In genomic region chr12:19440019-19440858, GRCh38 we compare ENCODE assay signal across 1 cellular context.
TF ChIP-seq lines count a peak whose summit lies in the region.

No MANE protein-coding gene starts in this region.

TF ChIP-seq in HepG2, 621 proteins besides CTCF, POLR2A, EP300 and RAD21 (continued from another document and continues in another):
- TF ChIP-seq, protein P1, sequence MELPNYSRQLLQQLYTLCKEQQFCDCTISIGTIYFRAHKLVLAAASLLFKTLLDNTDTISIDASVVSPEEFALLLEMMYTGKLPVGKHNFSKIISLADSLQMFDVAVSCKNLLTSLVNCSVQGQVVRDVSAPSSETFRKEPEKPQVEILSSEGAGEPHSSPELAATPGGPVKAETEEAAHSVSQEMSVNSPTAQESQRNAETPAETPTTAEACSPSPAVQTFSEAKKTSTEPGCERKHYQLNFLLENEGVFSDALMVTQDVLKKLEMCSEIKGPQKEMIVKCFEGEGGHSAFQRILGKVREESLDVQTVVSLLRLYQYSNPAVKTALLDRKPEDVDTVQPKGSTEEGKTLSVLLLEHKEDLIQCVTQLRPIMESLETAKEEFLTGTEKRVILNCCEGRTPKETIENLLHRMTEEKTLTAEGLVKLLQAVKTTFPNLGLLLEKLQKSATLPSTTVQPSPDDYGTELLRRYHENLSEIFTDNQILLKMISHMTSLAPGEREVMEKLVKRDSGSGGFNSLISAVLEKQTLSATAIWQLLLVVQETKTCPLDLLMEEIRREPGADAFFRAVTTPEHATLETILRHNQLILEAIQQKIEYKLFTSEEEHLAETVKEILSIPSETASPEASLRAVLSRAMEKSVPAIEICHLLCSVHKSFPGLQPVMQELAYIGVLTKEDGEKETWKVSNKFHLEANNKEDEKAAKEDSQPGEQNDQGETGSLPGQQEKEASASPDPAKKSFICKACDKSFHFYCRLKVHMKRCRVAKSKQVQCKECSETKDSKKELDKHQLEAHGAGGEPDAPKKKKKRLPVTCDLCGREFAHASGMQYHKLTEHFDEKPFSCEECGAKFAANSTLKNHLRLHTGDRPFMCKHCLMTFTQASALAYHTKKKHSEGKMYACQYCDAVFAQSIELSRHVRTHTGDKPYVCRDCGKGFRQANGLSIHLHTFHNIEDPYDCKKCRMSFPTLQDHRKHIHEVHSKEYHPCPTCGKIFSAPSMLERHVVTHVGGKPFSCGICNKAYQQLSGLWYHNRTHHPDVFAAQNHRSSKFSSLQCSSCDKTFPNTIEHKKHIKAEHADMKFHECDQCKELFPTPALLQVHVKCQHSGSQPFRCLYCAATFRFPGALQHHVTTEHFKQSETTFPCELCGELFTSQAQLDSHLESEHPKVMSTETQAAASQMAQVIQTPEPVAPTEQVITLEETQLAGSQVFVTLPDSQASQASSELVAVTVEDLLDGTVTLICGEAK (IDR thresholded peaks at IDR 0.05) = no peak
- TF ChIP-seq, protein P1 (CRISPR knock-in tag; IDR thresholded peaks at IDR 0.05) = 0 out of 2 replicates have a peak, but pooled peaks have one; percentile 8
- TF ChIP-seq PRDM15 (CRISPR knock-in tag; IDR thresholded peaks at IDR 0.05) (no peak), ZC3H13 (CRISPR knock-in tag; IDR thresholded peaks at IDR 0.05) (0 out of 2 replicates have a peak, but pooled peaks have one; percentile 46), ETV5 (CRISPR knock-in tag; IDR thresholded peaks at IDR 0.05; ENCODE audit: borderline replicate concordance) (no peak), SP5 (CRISPR knock-in tag; IDR thresholded peaks at IDR 0.05; ENCODE audit: borderline replicate concordance, low read depth) (no peak; the same call in 1 of the 2 replicates), BRD4 (CRISPR knock-in tag; IDR thresholded peaks at IDR 0.05) (no peak), XBP1 (CRISPR knock-in tag; IDR thresholded peaks at IDR 0.05) (no peak), MED1 (CRISPR knock-in tag; IDR thresholded peaks at IDR 0.05) (no peak), ZNF792 (CRISPR knock-in tag; IDR thresholded peaks at IDR 0.05) (no peak), TEAD3 (CRISPR knock-in tag; optimal IDR thresholded peaks at IDR 0.05; ENCODE audit: borderline replicate concordance) (no peak), CAMTA2 (CRISPR knock-in tag; IDR thresholded peaks at IDR 0.05; ENCODE audit: borderline replicate concordance) (no peak), ASH2L (IDR thresholded peaks at IDR 0.05; ENCODE audit: insufficient read length, low read depth, low read length) (peak; percentile 52), ZNF672 (CRISPR knock-in tag; IDR thresholded peaks at IDR 0.05) (no peak), GABPB1 (CRISPR knock-in tag; IDR thresholded peaks at IDR 0.05) (peak; percentile 47), ZNF512 (CRISPR knock-in tag; IDR thresholded peaks at IDR 0.05) (no peak), TGIF2 (CRISPR knock-in tag; IDR thresholded peaks at IDR 0.05) (peak; percentile 71), ZNF230 (CRISPR knock-in tag; IDR thresholded peaks at IDR 0.05) (no peak), FOXJ3 (CRISPR knock-in tag; IDR thresholded peaks at IDR 0.05; ENCODE audit: borderline replicate concordance) (no peak), SUZ12 (IDR thresholded peaks at IDR 0.05; ENCODE audit: low read depth, low read length) (no peak), ZBTB38 (CRISPR knock-in tag; IDR thresholded peaks at IDR 0.05) (no peak), ZNF574 (CRISPR knock-in tag; IDR thresholded peaks at IDR 0.05) (no peak)
- TF ChIP-seq, protein P2, sequence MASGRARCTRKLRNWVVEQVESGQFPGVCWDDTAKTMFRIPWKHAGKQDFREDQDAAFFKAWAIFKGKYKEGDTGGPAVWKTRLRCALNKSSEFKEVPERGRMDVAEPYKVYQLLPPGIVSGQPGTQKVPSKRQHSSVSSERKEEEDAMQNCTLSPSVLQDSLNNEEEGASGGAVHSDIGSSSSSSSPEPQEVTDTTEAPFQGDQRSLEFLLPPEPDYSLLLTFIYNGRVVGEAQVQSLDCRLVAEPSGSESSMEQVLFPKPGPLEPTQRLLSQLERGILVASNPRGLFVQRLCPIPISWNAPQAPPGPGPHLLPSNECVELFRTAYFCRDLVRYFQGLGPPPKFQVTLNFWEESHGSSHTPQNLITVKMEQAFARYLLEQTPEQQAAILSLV (CRISPR knock-in tag; IDR thresholded peaks at IDR 0.05; ENCODE audit: borderline replicate concordance) = no peak
- TF ChIP-seq, protein P3, sequence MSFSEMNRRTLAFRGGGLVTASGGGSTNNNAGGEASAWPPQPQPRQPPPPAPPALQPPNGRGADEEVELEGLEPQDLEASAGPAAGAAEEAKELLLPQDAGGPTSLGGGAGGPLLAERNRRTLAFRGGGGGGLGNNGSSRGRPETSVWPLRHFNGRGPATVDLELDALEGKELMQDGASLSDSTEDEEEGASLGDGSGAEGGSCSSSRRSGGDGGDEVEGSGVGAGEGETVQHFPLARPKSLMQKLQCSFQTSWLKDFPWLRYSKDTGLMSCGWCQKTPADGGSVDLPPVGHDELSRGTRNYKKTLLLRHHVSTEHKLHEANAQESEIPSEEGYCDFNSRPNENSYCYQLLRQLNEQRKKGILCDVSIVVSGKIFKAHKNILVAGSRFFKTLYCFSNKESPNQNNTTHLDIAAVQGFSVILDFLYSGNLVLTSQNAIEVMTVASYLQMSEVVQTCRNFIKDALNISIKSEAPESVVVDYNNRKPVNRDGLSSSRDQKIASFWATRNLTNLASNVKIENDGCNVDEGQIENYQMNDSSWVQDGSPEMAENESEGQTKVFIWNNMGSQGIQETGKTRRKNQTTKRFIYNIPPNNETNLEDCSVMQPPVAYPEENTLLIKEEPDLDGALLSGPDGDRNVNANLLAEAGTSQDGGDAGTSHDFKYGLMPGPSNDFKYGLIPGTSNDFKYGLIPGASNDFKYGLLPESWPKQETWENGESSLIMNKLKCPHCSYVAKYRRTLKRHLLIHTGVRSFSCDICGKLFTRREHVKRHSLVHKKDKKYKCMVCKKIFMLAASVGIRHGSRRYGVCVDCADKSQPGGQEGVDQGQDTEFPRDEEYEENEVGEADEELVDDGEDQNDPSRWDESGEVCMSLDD (CRISPR knock-in tag; IDR thresholded peaks at IDR 0.05; ENCODE audit: borderline replicate concordance) = 0 out of 2 replicates have a peak, but pooled peaks have one; percentile 37
- TF ChIP-seq, protein P4, sequence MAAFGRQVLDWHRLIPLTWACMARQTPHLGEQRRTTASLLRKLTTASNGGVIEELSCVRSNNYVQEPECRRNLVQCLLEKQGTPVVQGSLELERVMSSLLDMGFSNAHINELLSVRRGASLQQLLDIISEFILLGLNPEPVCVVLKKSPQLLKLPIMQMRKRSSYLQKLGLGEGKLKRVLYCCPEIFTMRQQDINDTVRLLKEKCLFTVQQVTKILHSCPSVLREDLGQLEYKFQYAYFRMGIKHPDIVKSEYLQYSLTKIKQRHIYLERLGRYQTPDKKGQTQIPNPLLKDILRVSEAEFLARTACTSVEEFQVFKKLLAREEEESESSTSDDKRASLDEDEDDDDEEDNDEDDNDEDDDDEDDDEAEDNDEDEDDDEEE (CRISPR knock-in tag; IDR thresholded peaks at IDR 0.05) = peak; percentile 58
- TF ChIP-seq, protein P5, sequence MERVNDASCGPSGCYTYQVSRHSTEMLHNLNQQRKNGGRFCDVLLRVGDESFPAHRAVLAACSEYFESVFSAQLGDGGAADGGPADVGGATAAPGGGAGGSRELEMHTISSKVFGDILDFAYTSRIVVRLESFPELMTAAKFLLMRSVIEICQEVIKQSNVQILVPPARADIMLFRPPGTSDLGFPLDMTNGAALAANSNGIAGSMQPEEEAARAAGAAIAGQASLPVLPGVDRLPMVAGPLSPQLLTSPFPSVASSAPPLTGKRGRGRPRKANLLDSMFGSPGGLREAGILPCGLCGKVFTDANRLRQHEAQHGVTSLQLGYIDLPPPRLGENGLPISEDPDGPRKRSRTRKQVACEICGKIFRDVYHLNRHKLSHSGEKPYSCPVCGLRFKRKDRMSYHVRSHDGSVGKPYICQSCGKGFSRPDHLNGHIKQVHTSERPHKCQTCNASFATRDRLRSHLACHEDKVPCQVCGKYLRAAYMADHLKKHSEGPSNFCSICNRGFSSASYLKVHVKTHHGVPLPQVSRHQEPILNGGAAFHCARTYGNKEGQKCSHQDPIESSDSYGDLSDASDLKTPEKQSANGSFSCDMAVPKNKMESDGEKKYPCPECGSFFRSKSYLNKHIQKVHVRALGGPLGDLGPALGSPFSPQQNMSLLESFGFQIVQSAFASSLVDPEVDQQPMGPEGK (CRISPR knock-in tag; IDR thresholded peaks at IDR 0.05) = no peak
